In genomic region chr11:103904324-103904667, GRCh38 we compare ENCODE assay signal across 13 cellular contexts.
DNase-seq lines count a peak whose midpoint lies in the region; ATAC-seq and TF ChIP-seq lines count a peak whose summit lies in the region.
"Had no signal": no experiment of that assay in that cellular context is flagged by ENCODE, and none has a peak within 500 bp of the region (broad histone marks: within the 10 kb centered on the region; RNA-seq: fewer than 3 reads in every experiment).

No MANE protein-coding gene starts in this region.

- no peaks in the 10 kb centered on the region for H3K9me3 ChIP-seq in osteoblast (ENCODE audit: low read depth, low read length)
- H3K9me3 ChIP-seq: Peyer's patch had no signal

- POLR2A ChIA-PET in activated CD4-positive, alpha-beta memory T cell treated with anti-CD3 and anti-CD28 coated beads for 36 hours (lab: Charles Lee): no interaction called here

- H3K36me3 ChIP-seq in osteoblast (ENCODE audit: insufficient read depth, low read length): no peaks in the 10 kb centered on the region
- H3K36me3 ChIP-seq: Peyer's patch had no signal

- no peak overlapping the region for H3K4me2 ChIP-seq in osteoblast (ENCODE audit: insufficient read depth, low read length)

- no peaks in the 10 kb centered on the region for H3K4me1 Mint-ChIP-seq in activated CD4-positive, alpha-beta memory T cell treated with anti-CD3 and anti-CD28 coated beads for 36 hours (ENCODE audit: low read depth)

- no peaks in the 10 kb centered on the region for H3K36me3 Mint-ChIP-seq in activated CD4-positive, alpha-beta memory T cell treated with anti-CD3 and anti-CD28 coated beads for 36 hours
- H3K36me3 Mint-ChIP-seq: naive thymus-derived CD8-positive, alpha-beta T cell had no signal

- TF ChIP-seq CTCF in osteoblast (IDR thresholded peaks at IDR 0.05; ENCODE audit: extremely low read depth, low read depth, low read length): no peak

- intact Hi-C loops in activated CD4-positive, alpha-beta memory T cell treated with anti-CD3 and anti-CD28 coated beads for 36 hours (cut with micrococcal nuclease): no loop called here

- no peak overlapping the region for H3K27ac ChIP-seq in osteoblast (ENCODE audit: low read depth, low read length)
- H3K27ac ChIP-seq: HL-60, skin epidermis had no signal

- H3K9me3 Mint-ChIP-seq in activated CD4-positive, alpha-beta memory T cell treated with anti-CD3 and anti-CD28 coated beads for 36 hours: no peaks in the 10 kb centered on the region

- no peaks in the 10 kb centered on the region for H3K27me3 Mint-ChIP-seq in activated CD4-positive, alpha-beta memory T cell treated with anti-CD3 and anti-CD28 coated beads for 36 hours
- H3K27me3 Mint-ChIP-seq: naive thymus-derived CD8-positive, alpha-beta T cell had no signal

- no peaks in the 10 kb centered on the region for H4K20me1 ChIP-seq in osteoblast (ENCODE audit: insufficient read depth, low read length)

- H3K4me3 ChIP-seq in osteoblast (ENCODE audit: insufficient read depth, low read length): no peak overlapping the region
- H3K4me3 ChIP-seq: Peyer's patch, skin epidermis had no signal

- peaks cover 3% of the 10 kb centered on the region for H3K4me1 ChIP-seq in osteoblast (ENCODE audit: insufficient read depth, low read length)
- H3K4me1 ChIP-seq: Peyer's patch had no signal

- H3K4me3 Mint-ChIP-seq in activated CD4-positive, alpha-beta memory T cell treated with anti-CD3 and anti-CD28 coated beads for 36 hours: no peak overlapping the region
- H3K4me3 Mint-ChIP-seq: naive thymus-derived CD8-positive, alpha-beta T cell had no signal

- no peaks in the 10 kb centered on the region for H3K79me2 ChIP-seq in osteoblast (ENCODE audit: insufficient read depth, low read length)

- ATAC-seq in GM19035 (IDR thresholded peaks at IDR 0.05; ENCODE audit: unreplicated experiment) (peak; percentile 85), GM21825 (IDR thresholded peaks at IDR 0.05; ENCODE audit: unreplicated experiment) (peak; percentile 86), HG03196 (IDR thresholded peaks at IDR 0.05; ENCODE audit: unreplicated experiment) (peak; percentile 84)
- ATAC-seq: naive thymus-derived CD8-positive, alpha-beta T cell had no signal

- H3K27ac Mint-ChIP-seq in activated CD4-positive, alpha-beta memory T cell treated with anti-CD3 and anti-CD28 coated beads for 36 hours: no peak overlapping the region
- H3K27ac Mint-ChIP-seq: naive thymus-derived CD8-positive, alpha-beta T cell had no signal

- CTCF ChIA-PET in activated CD4-positive, alpha-beta memory T cell treated with anti-CD3 and anti-CD28 coated beads for 36 hours (lab: Charles Lee): no interaction called here

- DNase-seq in osteoblast (ENCODE audit: insufficient read length, low spot score, missing footprints) (peak; percentile 31), NCI-H82 (lab: John Stamatoyannopoulos, UW) (no peak), CD1c-positive myeloid dendritic cell (ENCODE audit: extremely low spot score) (no peak), NCI-H187 (lab: John Stamatoyannopoulos, UW) (no peak)
- DNase-seq in activated CD4-positive, alpha-beta memory T cell treated with anti-CD3 and anti-CD28 coated beads for 36 hours: no peak
- DNase-seq: naive thymus-derived CD8-positive, alpha-beta T cell; NCI-H1436 treated with DMSO at 0.1 percent for 48 hours had no signal

- no peak overlapping the region for H2AFZ ChIP-seq in osteoblast (ENCODE audit: low read length)

- H3K27me3 ChIP-seq in osteoblast (ENCODE audit: insufficient read depth, low read length): no peaks in the 10 kb centered on the region
- H3K27me3 ChIP-seq: Peyer's patch had no signal
